In genomic region chr2:204258900-204259299, GRCh38 we compare ENCODE assay signal across 1 cellular context.
TF ChIP-seq lines count a peak whose summit lies in the region.

No MANE protein-coding gene starts in this region.

TF ChIP-seq in SK-N-SH treated with all-trans-retinoic acid at 6 μM for 48 hours, 23 proteins besides CTCF, POLR2A, EP300 and RAD21 (continued from another document):
- TF ChIP-seq PATZ1 (CRISPR knock-in tag; IDR thresholded peaks at IDR 0.05; ENCODE audit: borderline replicate concordance) = no peak
- no peak for TF ChIP-seq TOX (CRISPR knock-in tag; IDR thresholded peaks at IDR 0.05; ENCODE audit: borderline replicate concordance)
- no peak for TF ChIP-seq ESRRG (CRISPR knock-in tag; IDR thresholded peaks at IDR 0.05)
- no peak for TF ChIP-seq CREB5 (CRISPR knock-in tag; IDR thresholded peaks at IDR 0.05; ENCODE audit: low read depth)
- no peak for TF ChIP-seq ZNF565 (CRISPR knock-in tag; conservative IDR thresholded peaks at IDR 0.05; ENCODE audit: low read depth)
- TF ChIP-seq PPARA (CRISPR knock-in tag; IDR thresholded peaks at IDR 0.05; ENCODE audit: borderline replicate concordance) = no peak
- TF ChIP-seq ZFP30 (CRISPR knock-in tag; IDR thresholded peaks at IDR 0.05) = no peak
- TF ChIP-seq RARB (CRISPR knock-in tag; IDR thresholded peaks at IDR 0.05) = no peak
TF ChIP-seq in SK-N-SH treated with all-trans-retinoic acid at 6 μM for 48 hours: peak in this region for 0.
